8 cellular contexts compared by ENCODE assay signal in the genomic region with DNA sequence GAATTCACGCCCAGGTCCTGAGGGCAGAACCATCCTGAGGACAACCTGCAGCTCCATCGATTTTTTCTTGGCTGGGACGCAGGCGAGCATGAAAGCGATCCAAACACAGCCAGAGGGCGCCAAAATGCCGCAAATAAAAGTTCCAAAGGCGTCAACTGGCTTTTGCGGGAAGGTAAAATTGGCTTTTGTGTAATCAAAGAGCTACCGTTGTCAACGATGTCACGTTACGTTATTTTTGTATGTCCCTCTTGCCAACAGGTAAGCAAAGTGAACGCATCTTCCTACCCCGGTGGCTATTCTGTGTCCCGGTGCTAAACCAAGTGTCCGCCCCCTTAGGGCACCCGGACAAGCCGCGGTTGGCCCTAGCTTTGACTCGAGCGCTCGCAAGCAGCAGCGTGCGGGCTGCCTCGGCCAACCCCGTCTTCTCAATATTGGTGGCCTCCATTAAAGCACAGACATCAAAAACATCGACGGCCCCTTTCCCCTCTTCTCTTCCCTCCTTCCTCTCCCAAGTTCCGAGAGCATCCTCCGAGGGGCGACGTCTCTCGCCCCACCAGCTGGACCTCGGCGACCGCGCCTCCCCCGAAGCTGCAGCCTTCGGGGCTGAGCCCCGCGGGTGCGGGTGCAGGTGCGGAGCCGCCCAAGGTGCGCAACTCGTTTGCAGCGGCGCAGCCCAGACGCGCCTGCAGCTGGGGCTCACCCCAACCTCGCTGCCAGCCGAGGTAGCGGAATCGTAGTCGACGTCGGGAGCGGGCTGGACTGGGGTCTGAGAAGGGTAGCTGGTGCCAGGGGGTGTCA. TPM values are rescaled to one million over a fixed set of nuclear protein-coding genes. Genes with fewer than 3 reads are reported as not detected.
A peak's percentile ranks its signal among the peaks of the same experiment; 100 is the strongest.
DNase-seq lines count a peak whose midpoint lies in the region; ATAC-seq and TF ChIP-seq lines count a peak whose summit lies in the region.

No MANE protein-coding gene starts in this region.

- intact Hi-C loops in activated T-helper 2 cell treated with anti-CD3 and anti-CD28 coated beads, Interferon-gamma antibody, Interleukin-2, Interleukin-4, amounts not matched to agents 10 μg/mL and 5 μg/mL and 100 μg/mL, durations not matched to agents 14 hours and 24 hours and 36 hours (cut with micrococcal nuclease): loop anchor here (1.0 kb wide), 1 partner anchor 1098 kb away; no protein-coding TSS in a partner anchor

- no peak for TF ChIP-seq POLR2A in upper lobe of left lung (IDR thresholded peaks at IDR 0.05)

- no peaks in the 10 kb centered on the region for H3K36me3 ChIP-seq in upper lobe of left lung

- H3K27ac Mint-ChIP-seq in activated T-helper 2 cell treated with anti-CD3 and anti-CD28 coated beads, Interferon-gamma antibody, Interleukin-2, Interleukin-4, amounts not matched to agents 10 μg/mL and 5 μg/mL and 100 μg/mL, durations not matched to agents 14 hours and 24 hours and 36 hours: no peak overlapping the region
- no peak overlapping the region for H3K27ac Mint-ChIP-seq in natural killer cell treated with Interleukin-12 subunit alpha and Interleukin-12 subunit beta and Interleukin-15 and Interleukin-18, amount 100 ng/mL, for 72 hours

- H3K9me3 ChIP-seq in upper lobe of left lung: no peaks in the 10 kb centered on the region

- TF ChIP-seq CTCF in upper lobe of left lung (IDR thresholded peaks at IDR 0.05): peak; percentile 53 to 83 (median 73)

- H3K4me1 ChIP-seq in upper lobe of left lung: peaks cover 15 to 34% (median 20%) of the 10 kb centered on the region in 4 donors

- ATAC-seq in GM21717 (IDR thresholded peaks at IDR 0.05; ENCODE audit: unreplicated experiment) (peak; percentile 36), upper lobe of left lung (ENCODE audit: low FRiP score in 2 of 2) (peak; percentile 68 to 80)
- peak; percentile 48 to 54 for ATAC-seq in natural killer cell treated with Interleukin-12 subunit alpha and Interleukin-12 subunit beta and Interleukin-15 and Interleukin-18, amount 100 ng/mL, for 72 hours

- TF ChIP-seq EP300 in upper lobe of left lung (IDR thresholded peaks at IDR 0.05): no peak

- WGBS in upper lobe of left lung, 2 donors: 2 to 3% methylated on average over 32 to 57 of the region's 59 CpGs

- H3K27me3 ChIP-seq in upper lobe of left lung: peaks cover 0 to 11% (median 5%) of the 10 kb centered on the region in 4 donors

- no peaks in the 10 kb centered on the region for H3K36me3 Mint-ChIP-seq in activated T-helper 2 cell treated with anti-CD3 and anti-CD28 coated beads, Interferon-gamma antibody, Interleukin-2, Interleukin-4, amounts not matched to agents 10 μg/mL and 5 μg/mL and 100 μg/mL, durations not matched to agents 14 hours and 24 hours and 36 hours (ENCODE audit: low read depth)
- no peaks in the 10 kb centered on the region for H3K36me3 Mint-ChIP-seq in natural killer cell treated with Interleukin-12 subunit alpha and Interleukin-12 subunit beta and Interleukin-15 and Interleukin-18, amount 100 ng/mL, for 72 hours

- H3K4me3 Mint-ChIP-seq in activated T-helper 2 cell treated with anti-CD3 and anti-CD28 coated beads, Interferon-gamma antibody, Interleukin-2, Interleukin-4, amounts not matched to agents 10 μg/mL and 5 μg/mL and 100 μg/mL, durations not matched to agents 14 hours and 24 hours and 36 hours (ENCODE audit: low read depth): peak overlapping the region; percentile 53
- peak overlapping the region; percentile 67 for H3K4me3 Mint-ChIP-seq in natural killer cell treated with Interleukin-12 subunit alpha and Interleukin-12 subunit beta and Interleukin-15 and Interleukin-18, amount 100 ng/mL, for 72 hours

- peaks cover 6% of the 10 kb centered on the region for H3K4me1 Mint-ChIP-seq in activated T-helper 2 cell treated with anti-CD3 and anti-CD28 coated beads, Interferon-gamma antibody, Interleukin-2, Interleukin-4, amounts not matched to agents 10 μg/mL and 5 μg/mL and 100 μg/mL, durations not matched to agents 14 hours and 24 hours and 36 hours (ENCODE audit: low read depth)
- peaks cover 0 to 10% of the 10 kb centered on the region in 2 donors for H3K4me1 Mint-ChIP-seq in natural killer cell treated with Interleukin-12 subunit alpha and Interleukin-12 subunit beta and Interleukin-15 and Interleukin-18, amount 100 ng/mL, for 72 hours (ENCODE audit: low read depth in 2 of 2)

- peaks cover 44% of the 10 kb centered on the region for H3K27me3 Mint-ChIP-seq in activated T-helper 2 cell treated with anti-CD3 and anti-CD28 coated beads, Interferon-gamma antibody, Interleukin-2, Interleukin-4, amounts not matched to agents 10 μg/mL and 5 μg/mL and 100 μg/mL, durations not matched to agents 14 hours and 24 hours and 36 hours (ENCODE audit: low read depth)
- H3K27me3 Mint-ChIP-seq in natural killer cell treated with Interleukin-12 subunit alpha and Interleukin-12 subunit beta and Interleukin-15 and Interleukin-18, amount 100 ng/mL, for 72 hours: peaks cover 14 to 19% of the 10 kb centered on the region in 2 donors

- H3K9me3 Mint-ChIP-seq in activated T-helper 2 cell treated with anti-CD3 and anti-CD28 coated beads, Interferon-gamma antibody, Interleukin-2, Interleukin-4, amounts not matched to agents 10 μg/mL and 5 μg/mL and 100 μg/mL, durations not matched to agents 14 hours and 24 hours and 36 hours: no peaks in the 10 kb centered on the region
- H3K9me3 Mint-ChIP-seq in natural killer cell treated with Interleukin-12 subunit alpha and Interleukin-12 subunit beta and Interleukin-15 and Interleukin-18, amount 100 ng/mL, for 72 hours: no peaks in the 10 kb centered on the region

- peak overlapping the region; percentile 46 to 93 (median 70) for H3K27ac ChIP-seq in upper lobe of left lung

- H3K4me3 ChIP-seq in upper lobe of left lung: peak overlapping the region in 3 of 4 donors; percentile 54 to 64 (median 59)

- DNase-seq in EL (peak; percentile 83), HuH-7 (ENCODE audit: low spot score) (peak; percentile 61), NOMO-1 treated with dmso at 0.1 percent for 144 hours (lab: John Stamatoyannopoulos, UW; ENCODE audit: unreplicated experiment) (peak; percentile 95), foreskin melanocyte (peak; percentile 74), upper lobe of left lung (peak; percentile 80 to 87)
- DNase-seq in activated T-helper 2 cell treated with anti-CD3 and anti-CD28 coated beads, Interferon-gamma antibody, Interleukin-2, Interleukin-4, amounts not matched to agents 10 μg/mL and 5 μg/mL and 100 μg/mL, durations not matched to agents 14 hours and 24 hours and 36 hours (ENCODE audit: low spot score): peak; percentile 28
- no peak for DNase-seq in natural killer cell treated with Interleukin-12 subunit alpha and Interleukin-12 subunit beta and Interleukin-15 and Interleukin-18, amount 100 ng/mL, for 72 hours (ENCODE audit: low spot score)

RNA-seq across cellular contexts. Expression of a gene that starts 1.1 kb away (rescaled TPM):
- 0.64 and 0.73 TPM in 2 replicates for total RNA-seq in activated T-helper 2 cell treated with anti-CD3 and anti-CD28 coated beads, Interferon-gamma antibody, Interleukin-2, Interleukin-4, amounts not matched to agents 10 μg/mL and 5 μg/mL and 100 μg/mL, durations not matched to agents 14 hours and 24 hours and 36 hours
- 1 to 10 TPM; 3.9 to 8.1 TPM for total RNA-seq in natural killer cell treated with Interleukin-12 subunit alpha and Interleukin-12 subunit beta and Interleukin-15 and Interleukin-18, amount 100 ng/mL, for 72 hours
- total RNA-seq in upper lobe of left lung: 10 to 100 TPM; 19.8 to 78.7 (median 32.9) TPM
